10 cellular contexts compared by ENCODE assay signal in the genomic region with DNA sequence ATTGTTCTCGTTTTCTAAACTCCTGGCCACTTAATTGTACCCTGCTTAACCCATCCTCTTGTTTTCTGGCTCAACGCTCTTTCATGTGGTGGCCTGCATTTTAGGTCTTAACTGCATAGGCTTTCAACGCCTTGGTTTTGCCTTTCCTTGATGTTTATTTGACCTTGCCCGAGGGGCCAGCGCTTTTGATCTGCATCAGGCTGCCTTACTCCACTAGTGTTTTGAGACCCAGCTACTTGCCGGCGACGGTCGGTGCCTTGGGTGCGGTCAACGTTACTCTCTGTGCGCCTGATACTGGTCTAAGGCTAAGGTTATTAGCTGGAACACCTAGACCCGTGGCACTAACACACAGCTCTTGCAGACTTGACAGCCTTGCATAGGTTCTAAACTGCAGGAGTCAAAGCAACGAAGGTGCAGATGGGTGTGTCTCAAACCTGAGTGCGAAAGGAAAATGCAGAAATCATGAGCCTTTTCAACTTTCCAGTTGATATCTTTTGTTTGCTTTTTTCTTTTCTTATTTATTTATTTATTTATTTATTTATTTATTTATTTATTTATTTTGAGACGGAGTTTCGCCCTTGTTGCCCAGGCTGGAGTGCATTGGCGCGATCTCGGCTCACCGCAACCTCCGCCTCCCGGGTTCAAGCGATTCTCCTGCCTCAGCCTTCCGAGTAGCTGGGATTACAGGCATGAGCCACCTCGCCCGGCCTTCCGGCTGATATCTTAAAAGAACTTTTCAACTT.
DNase-seq lines count a peak whose midpoint lies in the region; ATAC-seq and TF ChIP-seq lines count a peak whose summit lies in the region.
"Had no signal": no experiment of that assay in that cellular context is flagged by ENCODE, and none has a peak within 500 bp of the region (broad histone marks: within the 10 kb centered on the region; RNA-seq: fewer than 3 reads in every experiment).

No MANE protein-coding gene starts in this region.

- peaks cover 31% of the 10 kb centered on the region for H3K4me1 Mint-ChIP-seq in WTC11

- peak overlapping the region; percentile 67 for H3K4me3 Mint-ChIP-seq in WTC11

- TF ChIP-seq CTCF in left ventricle myocardium inferior (IDR thresholded peaks at IDR 0.05; ENCODE audit: borderline replicate concordance) (no peak), heart right ventricle (IDR thresholded peaks at IDR 0.05) (no peak), WTC11 (IDR thresholded peaks at IDR 0.05) (no peak), suprapubic skin (IDR thresholded peaks at IDR 0.05) (no peak)

- H3K27ac ChIP-seq in left ventricle myocardium inferior (replicated peaks) (peak overlapping the region; percentile 91), heart right ventricle (no peak overlapping the region), suprapubic skin (no peak overlapping the region)

- TF ChIP-seq EP300 in suprapubic skin (IDR thresholded peaks at IDR 0.05) = no peak

- H3K27me3 Mint-ChIP-seq in WTC11 (ENCODE audit: low read depth) = no peaks in the 10 kb centered on the region

- H3K27ac Mint-ChIP-seq in WTC11 = peak overlapping the region; percentile 92

- no peaks in the 10 kb centered on the region for H3K9me3 Mint-ChIP-seq in WTC11

- POLR2A ChIA-PET in WTC11 (lab: Charles Lee) = interaction anchor here (0.6 to 7.9 kb wide), 26 partner anchors 9 to 1667 kb away, joined by 3 to 254 read pairs (median 7); a partner anchor contains a TSS

- CTCF ChIA-PET in WTC11 (lab: Charles Lee) = interaction anchor here (0.9 to 1.7 kb wide), 2 partner anchors 11 to 24 kb away, joined by 3 to 4 read pairs; a partner anchor contains a TSS

- intact Hi-C loops in left ventricle myocardium inferior (cut with micrococcal nuclease) = loop anchor here (10.0 kb wide), 1 partner anchor 59 kb away; a partner anchor contains a TSS
- intact Hi-C loops in heart right ventricle (cut with DNase I) = no loop called here

- ATAC-seq in heart right ventricle (no peak), WTC11 (peak; percentile 6), GM21619 (IDR thresholded peaks at IDR 0.05; ENCODE audit: unreplicated experiment) (no peak)

- H3K4me1 ChIP-seq in left ventricle myocardium inferior (peaks cover 23% of the 10 kb centered on the region), heart right ventricle (peaks cover 0 to 26% (median 7%) of the 10 kb centered on the region in 9 donors), suprapubic skin (peaks cover 14% of the 10 kb centered on the region)

- H3K27me3 ChIP-seq in left ventricle myocardium inferior (ENCODE audit: low read depth) (peaks cover 56% of the 10 kb centered on the region), heart right ventricle (peaks cover 0 to 48% (median 17%) of the 10 kb centered on the region in 7 donors), suprapubic skin (peaks cover 41% of the 10 kb centered on the region)

- peaks cover 10% of the 10 kb centered on the region for H3K9me3 ChIP-seq in left ventricle myocardium inferior (replicated peaks)
- peaks cover 0 to 16% (median 0%) of the 10 kb centered on the region in 11 donors for H3K9me3 ChIP-seq in heart right ventricle
- H3K9me3 ChIP-seq in suprapubic skin = no peaks in the 10 kb centered on the region

- 67 to 70% methylated on average over 28 of the region's 28 CpGs for WGBS in heart right ventricle, 2 donors
- WGBS in suprapubic skin = 74% methylated on average over 28 of the region's 28 CpGs

- no peak for TF ChIP-seq POLR2A in suprapubic skin (IDR thresholded peaks at IDR 0.05)

- no peak for DNase-seq in left ventricle myocardium inferior
- DNase-seq in heart right ventricle = no peak
- DNase-seq in WTC11 (ENCODE audit: low spot score) = no peak
- no peak for DNase-seq in suprapubic skin (ENCODE audit: low spot score in 2 of 2)
- DNase-seq in GDM1 (lab: John Stamatoyannopoulos, UW) = no peak
- DNase-seq in T1000 (lab: John Stamatoyannopoulos, UW) = no peak
- DNase-seq: cerebellar nuclear complex, NCI-H1092 treated with DMSO at 0.1 percent for 48 hours had no signal

- H3K36me3 Mint-ChIP-seq in WTC11 = no peaks in the 10 kb centered on the region

- H3K36me3 ChIP-seq in left ventricle myocardium inferior (peaks cover 10% of the 10 kb centered on the region), heart right ventricle (peaks cover 0 to 5% (median 0%) of the 10 kb centered on the region in 9 donors), suprapubic skin (no peaks in the 10 kb centered on the region)

- H3K4me3 ChIP-seq in left ventricle myocardium inferior (peak overlapping the region; percentile 68), heart right ventricle (peak overlapping the region in 3 of 10 donors; percentile 57 to 58 (median 58)), iPS-11a (ENCODE audit: low read depth, low read length) (peak overlapping the region; percentile 53), suprapubic skin (peak overlapping the region; percentile 56)

TF ChIP-seq in WTC11, 78 proteins besides CTCF, POLR2A, EP300 and RAD21 (continues in another document):
- TF ChIP-seq FOXJ3 (CRISPR knock-in tag; IDR thresholded peaks at IDR 0.05; ENCODE audit: borderline replicate concordance) (0 out of 2 replicates have a peak, but pooled peaks have one; percentile 35), ZNF671 (CRISPR knock-in tag; IDR thresholded peaks at IDR 0.05) (peak; percentile 85), SMAD4 (CRISPR knock-in tag; IDR thresholded peaks at IDR 0.05) (no peak), PRRX2 (CRISPR knock-in tag; IDR thresholded peaks at IDR 0.05) (peak; percentile 94), ZNF416 (CRISPR knock-in tag; IDR thresholded peaks at IDR 0.05) (peak; percentile 91; the same call in 1 of the 2 replicates), NFATC4 (CRISPR knock-in tag; IDR thresholded peaks at IDR 0.05) (peak; percentile 93), ZNF138 (CRISPR knock-in tag; conservative IDR thresholded peaks at IDR 0.05) (no peak), EMX1 (CRISPR knock-in tag; IDR thresholded peaks at IDR 0.05) (peak; percentile 98)
- TF ChIP-seq, protein P1, sequence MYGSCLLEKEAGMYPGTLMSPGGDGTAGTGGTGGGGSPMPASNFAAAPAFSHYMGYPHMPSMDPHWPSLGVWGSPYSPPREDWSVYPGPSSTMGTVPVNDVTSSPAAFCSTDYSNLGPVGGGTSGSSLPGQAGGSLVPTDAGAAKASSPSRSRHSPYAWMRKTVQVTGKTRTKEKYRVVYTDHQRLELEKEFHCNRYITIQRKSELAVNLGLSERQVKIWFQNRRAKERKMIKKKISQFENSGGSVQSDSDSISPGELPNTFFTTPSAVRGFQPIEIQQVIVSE (CRISPR knock-in tag; IDR thresholded peaks at IDR 0.05; ENCODE audit: borderline replicate concordance) = peak; percentile 86; the same call in 1 of the 2 replicates
- TF ChIP-seq, protein P2, sequence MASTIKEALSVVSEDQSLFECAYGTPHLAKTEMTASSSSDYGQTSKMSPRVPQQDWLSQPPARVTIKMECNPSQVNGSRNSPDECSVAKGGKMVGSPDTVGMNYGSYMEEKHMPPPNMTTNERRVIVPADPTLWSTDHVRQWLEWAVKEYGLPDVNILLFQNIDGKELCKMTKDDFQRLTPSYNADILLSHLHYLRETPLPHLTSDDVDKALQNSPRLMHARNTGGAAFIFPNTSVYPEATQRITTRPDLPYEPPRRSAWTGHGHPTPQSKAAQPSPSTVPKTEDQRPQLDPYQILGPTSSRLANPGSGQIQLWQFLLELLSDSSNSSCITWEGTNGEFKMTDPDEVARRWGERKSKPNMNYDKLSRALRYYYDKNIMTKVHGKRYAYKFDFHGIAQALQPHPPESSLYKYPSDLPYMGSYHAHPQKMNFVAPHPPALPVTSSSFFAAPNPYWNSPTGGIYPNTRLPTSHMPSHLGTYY (CRISPR knock-in tag; IDR thresholded peaks at IDR 0.05) = peak; percentile 94; the same call in 1 of the 2 replicates
- TF ChIP-seq, protein P3, sequence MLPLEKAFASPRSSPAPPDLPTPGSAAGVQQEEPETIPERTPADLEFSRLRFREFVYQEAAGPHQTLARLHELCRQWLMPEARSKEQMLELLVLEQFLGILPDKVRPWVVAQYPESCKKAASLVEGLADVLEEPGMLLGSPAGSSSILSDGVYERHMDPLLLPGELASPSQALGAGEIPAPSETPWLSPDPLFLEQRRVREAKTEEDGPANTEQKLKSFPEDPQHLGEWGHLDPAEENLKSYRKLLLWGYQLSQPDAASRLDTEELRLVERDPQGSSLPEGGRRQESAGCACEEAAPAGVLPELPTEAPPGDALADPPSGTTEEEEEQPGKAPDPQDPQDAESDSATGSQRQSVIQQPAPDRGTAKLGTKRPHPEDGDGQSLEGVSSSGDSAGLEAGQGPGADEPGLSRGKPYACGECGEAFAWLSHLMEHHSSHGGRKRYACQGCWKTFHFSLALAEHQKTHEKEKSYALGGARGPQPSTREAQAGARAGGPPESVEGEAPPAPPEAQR (CRISPR knock-in tag; IDR thresholded peaks at IDR 0.05) = 0 out of 2 replicates have a peak, but pooled peaks have one; percentile 57
- TF ChIP-seq, protein P4, sequence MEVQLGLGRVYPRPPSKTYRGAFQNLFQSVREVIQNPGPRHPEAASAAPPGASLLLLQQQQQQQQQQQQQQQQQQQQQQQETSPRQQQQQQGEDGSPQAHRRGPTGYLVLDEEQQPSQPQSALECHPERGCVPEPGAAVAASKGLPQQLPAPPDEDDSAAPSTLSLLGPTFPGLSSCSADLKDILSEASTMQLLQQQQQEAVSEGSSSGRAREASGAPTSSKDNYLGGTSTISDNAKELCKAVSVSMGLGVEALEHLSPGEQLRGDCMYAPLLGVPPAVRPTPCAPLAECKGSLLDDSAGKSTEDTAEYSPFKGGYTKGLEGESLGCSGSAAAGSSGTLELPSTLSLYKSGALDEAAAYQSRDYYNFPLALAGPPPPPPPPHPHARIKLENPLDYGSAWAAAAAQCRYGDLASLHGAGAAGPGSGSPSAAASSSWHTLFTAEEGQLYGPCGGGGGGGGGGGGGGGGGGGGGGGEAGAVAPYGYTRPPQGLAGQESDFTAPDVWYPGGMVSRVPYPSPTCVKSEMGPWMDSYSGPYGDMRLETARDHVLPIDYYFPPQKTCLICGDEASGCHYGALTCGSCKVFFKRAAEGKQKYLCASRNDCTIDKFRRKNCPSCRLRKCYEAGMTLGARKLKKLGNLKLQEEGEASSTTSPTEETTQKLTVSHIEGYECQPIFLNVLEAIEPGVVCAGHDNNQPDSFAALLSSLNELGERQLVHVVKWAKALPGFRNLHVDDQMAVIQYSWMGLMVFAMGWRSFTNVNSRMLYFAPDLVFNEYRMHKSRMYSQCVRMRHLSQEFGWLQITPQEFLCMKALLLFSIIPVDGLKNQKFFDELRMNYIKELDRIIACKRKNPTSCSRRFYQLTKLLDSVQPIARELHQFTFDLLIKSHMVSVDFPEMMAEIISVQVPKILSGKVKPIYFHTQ (CRISPR knock-in tag; IDR thresholded peaks at IDR 0.05) = peak; percentile 96
